ENCODE assay signal across 26 cellular contexts in the genomic region with DNA sequence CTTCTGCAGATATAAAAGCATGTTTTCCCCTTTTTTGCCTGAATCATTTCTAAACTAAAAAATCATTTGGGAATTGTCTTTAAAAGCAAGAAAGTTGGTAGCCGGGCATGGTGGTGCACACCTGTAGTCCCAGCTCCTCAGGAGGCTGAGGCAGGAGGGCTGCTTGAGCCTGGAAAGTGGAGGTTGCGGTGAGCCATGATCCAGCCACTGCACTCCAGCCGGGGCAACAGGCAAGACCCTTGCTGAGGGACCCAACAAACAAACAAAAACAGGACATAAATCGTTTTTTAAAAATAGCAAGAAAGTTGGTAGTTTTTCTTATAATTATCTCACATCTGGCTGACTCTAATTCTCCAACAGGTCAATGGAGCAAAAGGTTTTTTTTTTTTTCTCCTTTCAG. TPM values are rescaled to one million over a fixed set of nuclear protein-coding genes. Genes with fewer than 3 reads are reported as not detected.
DNase-seq lines count a peak whose midpoint lies in the region; ATAC-seq and TF ChIP-seq lines count a peak whose summit lies in the region.
"Had no signal": no experiment of that assay in that cellular context is flagged by ENCODE, and none has a peak within 500 bp of the region (broad histone marks: within the 10 kb centered on the region; RNA-seq: fewer than 3 reads in every experiment).

No MANE protein-coding gene starts in this region.

- H3K36me3 Mint-ChIP-seq in GM23338 (ENCODE audit: low read depth): peaks cover 14% of the 10 kb centered on the region
- H3K36me3 Mint-ChIP-seq: stimulated activated memory B cell treated with anti-CD40 and anti-IgM and Interleukin-4, amounts not matched to agents 10 μg/mL and 1 μg/mL and 100 μg/mL, for 72 hours had no signal

- no peak for DNase-seq in GM23338 (ENCODE audit: low spot score)
- no peak for DNase-seq in OCI-LY7 (ENCODE audit: low spot score)
- no peak for DNase-seq in esophagus squamous epithelium (lab: John Stamatoyannopoulos, UW)
- DNase-seq in trophoblast cell: no peak
- no peak for DNase-seq in suprapubic skin (ENCODE audit: low spot score in 2 of 2)
- DNase-seq in activated CD4-positive, alpha-beta T cell treated with anti-CD3 and anti-CD28 coated beads, Interleukin-2, amount 50 U/mL, for 1 hour: no peak
- DNase-seq in CD1c-positive myeloid dendritic cell (ENCODE audit: extremely low spot score): no peak
- DNase-seq: activated CD4-positive, alpha-beta T cell treated with anti-CD3 and anti-CD28 coated beads for 36 hours; brain microvascular endothelial cell; dermis blood vessel endothelial cell; DMS79; H7; hypothalamus; Kasumi-1; kidney; naive thymus-derived CD8-positive, alpha-beta T cell; NCI-H1092 treated with DMSO at 0.1 percent for 48 hours; NCI-H2029 treated with DMSO at 0.1 percent for 48 hours; NCI-H510A; stimulated activated CD4-positive, alpha-beta T cell treated with anti-CD3 and anti-CD28 coated beads, Interleukin-1b, Interleukin-23, amount 100 ng/mL, for 48 hours; tibial artery had no signal

- peaks cover 13% of the 10 kb centered on the region for H3K79me1 ChIP-seq in trophoblast cell (ENCODE audit: low read length)

- POLR2A ChIA-PET in OCI-LY7 (lab: Charles Lee): no interaction called here

- H3K14ac ChIP-seq in trophoblast cell (ENCODE audit: low read length): no peak overlapping the region

- H2BK5ac ChIP-seq in trophoblast cell (ENCODE audit: low read depth, low read length, poor library complexity): no peak overlapping the region

- ATAC-seq in GM23338 (no peak), HG02938 (IDR thresholded peaks at IDR 0.05; ENCODE audit: unreplicated experiment) (no peak)
- ATAC-seq: activated CD4-positive, alpha-beta T cell treated with anti-CD3 and anti-CD28 coated beads for 36 hours; activated T-helper 17 cell treated with anti-CD3 and anti-CD28 coated beads, Interleukin-2, amount 50 U/mL, for 72 hours; naive thymus-derived CD8-positive, alpha-beta T cell; stimulated activated memory B cell treated with anti-CD40 and anti-IgM and Interleukin-4, amounts not matched to agents 10 μg/mL and 1 μg/mL and 100 μg/mL, for 72 hours had no signal

- H3K4me1 Mint-ChIP-seq in GM23338: peaks cover 31% of the 10 kb centered on the region

- no peak overlapping the region for H3K23ac ChIP-seq in trophoblast cell (ENCODE audit: low read length)

- H3K79me2 ChIP-seq in GM23338 (replicated peaks; ENCODE audit: insufficient read depth): peaks cover 46% of the 10 kb centered on the region
- H3K79me2 ChIP-seq in OCI-LY7 (ENCODE audit: insufficient read depth, low read depth, low read length): peaks cover 50% of the 10 kb centered on the region
- H3K79me2 ChIP-seq in trophoblast cell (ENCODE audit: control insufficient read depth, insufficient read depth, low read length, poor library complexity): peaks cover 18% of the 10 kb centered on the region

- 68 to 89% methylated on average over 4 of the region's 4 CpGs for WGBS in esophagus squamous epithelium, 2 donors
- WGBS in trophoblast cell (ENCODE audit: extremely low coverage, insufficient coverage, insufficient read length): no CpG with 5 or more reads among the region's 4 CpGs
- WGBS in suprapubic skin: 89% methylated on average over 4 of the region's 4 CpGs

- H3K9me2 ChIP-seq in GM23338 (ENCODE audit: insufficient read depth) (no peaks in the 10 kb centered on the region), OCI-LY7 (ENCODE audit: insufficient read depth, low read length) (no peaks in the 10 kb centered on the region)

- TF ChIP-seq EP300 in suprapubic skin (IDR thresholded peaks at IDR 0.05): no peak

- H2AFZ ChIP-seq in GM23338 (no peak overlapping the region), OCI-LY7 (ENCODE audit: low read length) (no peak overlapping the region), trophoblast cell (ENCODE audit: insufficient read depth, low read length, poor library complexity) (no peak overlapping the region)

- CTCF ChIA-PET in OCI-LY7 (lab: Charles Lee; ENCODE audit: unreplicated experiment): no interaction called here

- TF ChIP-seq POLR2A in esophagus squamous epithelium (IDR thresholded peaks at IDR 0.05) (no peak), suprapubic skin (IDR thresholded peaks at IDR 0.05) (no peak)

- no peak overlapping the region for H3K9ac ChIP-seq in trophoblast cell (ENCODE audit: low read length)

- intact Hi-C loops in OCI-LY7 (cut with micrococcal nuclease; ENCODE audit: unreplicated experiment) (no loop called here), esophagus squamous epithelium (cut with DNase I) (no loop called here)

- peak overlapping the region; percentile 61 for H3K4ac ChIP-seq in trophoblast cell (ENCODE audit: low read depth, low read length)

- no peak overlapping the region for H3K4me3 ChIP-seq in GM23338
- H3K4me3 ChIP-seq in OCI-LY7 (ENCODE audit: low read depth, low read length, poor library complexity, severe bottlenecking): no peak overlapping the region
- peak overlapping the region in 3 of 4 donors; percentile 85 to 96 (median 85) for H3K4me3 ChIP-seq in esophagus squamous epithelium
- H3K4me3 ChIP-seq in trophoblast cell (ENCODE audit: low read depth, low read length): no peak overlapping the region
- H3K4me3 ChIP-seq in suprapubic skin: no peak overlapping the region

- H3K4me1 ChIP-seq in GM23338 (ENCODE audit: insufficient read depth) (peaks cover 28% of the 10 kb centered on the region), OCI-LY7 (ENCODE audit: insufficient read depth, low read length, poor library complexity, severe bottlenecking) (peaks cover 26% of the 10 kb centered on the region), esophagus squamous epithelium (peaks cover 0 to 52% (median 31%) of the 10 kb centered on the region in 3 donors), trophoblast cell (ENCODE audit: control insufficient read depth in 1 of 2, insufficient read depth in 2 of 2, low read length in 2 of 2) (peaks cover 6 to 7% of the 10 kb centered on the region in 2 experiments), suprapubic skin (peaks cover 35% of the 10 kb centered on the region)

- BruUV-seq in OCI-LY7 (replicated peaks; lab: Mats Ljungman, UMichigan): no TSS peak

- H3K27me3 Mint-ChIP-seq in GM23338 (ENCODE audit: insufficient read depth, low read depth, poor library complexity): peaks cover 17% of the 10 kb centered on the region

- peaks cover 6% of the 10 kb centered on the region; the same call in 1 of the 2 replicates for H3F3A ChIP-seq in GM23338 (replicated peaks; ENCODE audit: low read depth)

- no peak overlapping the region for H4K12ac ChIP-seq in trophoblast cell (ENCODE audit: low read depth, low read length)

- no peak overlapping the region for H2BK12ac ChIP-seq in trophoblast cell (ENCODE audit: low read length)

- no peaks in the 10 kb centered on the region; the same call in 1 of the 2 replicates for H4K20me1 ChIP-seq in GM23338 (replicated peaks; ENCODE audit: insufficient read depth)
- H4K20me1 ChIP-seq in OCI-LY7 (ENCODE audit: insufficient read depth, low read length): peaks cover 8% of the 10 kb centered on the region; the same call in 1 of the 2 replicates

- TF ChIP-seq CTCF in GM23338 (conservative IDR thresholded peaks at IDR 0.05; ENCODE audit: low read depth in 2 of 2) (no peak), OCI-LY7 (conservative IDR thresholded peaks at IDR 0.05; ENCODE audit: low read length) (no peak), esophagus squamous epithelium (IDR thresholded peaks at IDR 0.05) (no peak), suprapubic skin (IDR thresholded peaks at IDR 0.05) (no peak)

- no peak overlapping the region for H3K18ac ChIP-seq in trophoblast cell (ENCODE audit: low read length)

- H3K27ac ChIP-seq in GM23338 (ENCODE audit: low read depth) (no peak overlapping the region), OCI-LY7 (ENCODE audit: low read depth, low read length, poor library complexity, severe bottlenecking) (no peak overlapping the region), esophagus squamous epithelium (peak overlapping the region in 3 of 4 donors; percentile 61 to 100 (median 100)), trophoblast cell (ENCODE audit: low read depth, low read length) (no peak overlapping the region), suprapubic skin (no peak overlapping the region)
- H3K27ac ChIP-seq: brain microvascular endothelial cell, RWPE1 had no signal

- H3K4me2 ChIP-seq in GM23338 (no peak overlapping the region), OCI-LY7 (ENCODE audit: low read length) (peak overlapping the region; percentile 96), trophoblast cell (ENCODE audit: low read length) (peak overlapping the region; percentile 34)

- H4K91ac ChIP-seq in trophoblast cell (ENCODE audit: low read depth, low read length): no peak overlapping the region

- H2AK5ac ChIP-seq in trophoblast cell (ENCODE audit: low read length): no peak overlapping the region

- peak overlapping the region; percentile 27; the same call in 1 of the 3 replicates for H3K4me3 Mint-ChIP-seq in GM23338
- H3K4me3 Mint-ChIP-seq: memory B cell; stimulated activated memory B cell treated with anti-CD40 and anti-IgM and Interleukin-4, amounts not matched to agents 10 μg/mL and 1 μg/mL and 100 μg/mL, for 72 hours had no signal

- H2BK120ac ChIP-seq in trophoblast cell (ENCODE audit: insufficient read depth, low read length, poor library complexity): no peak overlapping the region

- H3K9me3 ChIP-seq in OCI-LY7 (ENCODE audit: low read length) (no peaks in the 10 kb centered on the region), esophagus squamous epithelium (no peaks in the 10 kb centered on the region), trophoblast cell (ENCODE audit: insufficient read depth, low read depth, low read length) (no peaks in the 10 kb centered on the region), suprapubic skin (no peaks in the 10 kb centered on the region)
- H3K9me3 ChIP-seq: tibial artery had no signal

- H3K27me3 ChIP-seq in GM23338 (ENCODE audit: insufficient read depth): peaks cover 19% of the 10 kb centered on the region
- no peaks in the 10 kb centered on the region for H3K27me3 ChIP-seq in esophagus squamous epithelium
- no peaks in the 10 kb centered on the region for H3K27me3 ChIP-seq in trophoblast cell (ENCODE audit: insufficient read depth, low read length)
- no peaks in the 10 kb centered on the region for H3K27me3 ChIP-seq in suprapubic skin
- H3K27me3 ChIP-seq: brain microvascular endothelial cell, tibial artery had no signal

- H3K9me3 Mint-ChIP-seq in GM23338: no peaks in the 10 kb centered on the region
- H3K9me3 Mint-ChIP-seq: activated T-helper 17 cell treated with anti-CD3 and anti-CD28 coated beads, Interleukin-2, amount 50 U/mL, for 72 hours; memory B cell; naive thymus-derived CD8-positive, alpha-beta T cell; stimulated activated memory B cell treated with anti-CD40 and anti-IgM and Interleukin-4, amounts not matched to agents 10 μg/mL and 1 μg/mL and 100 μg/mL, for 72 hours had no signal

- no peak overlapping the region for H4K8ac ChIP-seq in trophoblast cell (ENCODE audit: low read depth, low read length)

- no peaks in the 10 kb centered on the region for H3K36me3 ChIP-seq in GM23338 (ENCODE audit: insufficient read depth)
- peaks cover 34% of the 10 kb centered on the region for H3K36me3 ChIP-seq in OCI-LY7 (ENCODE audit: insufficient read depth, low read length)
- no peaks in the 10 kb centered on the region for H3K36me3 ChIP-seq in esophagus squamous epithelium
- H3K36me3 ChIP-seq in trophoblast cell (ENCODE audit: control insufficient read depth in 1 of 2, insufficient read depth in 2 of 2, low read length in 2 of 2): peaks cover 3% of the 10 kb centered on the region in 2 experiments
- no peaks in the 10 kb centered on the region for H3K36me3 ChIP-seq in suprapubic skin
- H3K36me3 ChIP-seq: tibial artery had no signal

- H3K27ac Mint-ChIP-seq in GM23338: no peak overlapping the region
- H3K27ac Mint-ChIP-seq: activated CD4-positive, alpha-beta T cell treated with anti-CD3 and anti-CD28 coated beads for 36 hours; activated T-helper 17 cell treated with anti-CD3 and anti-CD28 coated beads, Interleukin-2, amount 50 U/mL, for 72 hours; memory B cell; naive thymus-derived CD8-positive, alpha-beta T cell; stimulated activated memory B cell treated with anti-CD40 and anti-IgM and Interleukin-4, amounts not matched to agents 10 μg/mL and 1 μg/mL and 100 μg/mL, for 72 hours had no signal

RNA-seq across cellular contexts. Expression of a gene that starts 2.5 kb away (rescaled TPM):
- 102 and 118 TPM in 2 replicates for total RNA-seq in GM23338 (2014; rRNA removed; shearing (Covaris generic))
- polyA plus RNA-seq in GM23338 (2016; fragmentation: Nextera tagmentation; extraction: Ambion mirVana): 127 and 144 TPM in 2 replicates
- 57.9 and 60.4 TPM in 2 replicates for total RNA-seq in OCI-LY7 (2014; rRNA removed; shearing (Covaris generic))
- total RNA-seq in OCI-LY7 (2022) (75.8 and 76.1 TPM in 2 replicates), esophagus squamous epithelium (100 to 1,000 TPM in 3 of 4 donors, 10 to 100 TPM in 1; 52.3 to 239 (median 212) TPM), suprapubic skin (10 to 100 TPM; 46.8 to 91.9 (median 81.4) TPM)
- polyA plus RNA-seq in trophoblast cell (2013): 291 and 298 TPM in 2 replicates

RNA-seq across cellular contexts. Expression of a gene that starts 7.5 kb away (rescaled TPM):
- 0.35 and 0.58 TPM in 2 replicates for total RNA-seq in GM23338 (2014; rRNA removed; shearing (Covaris generic))
- not detected in 2 replicates for polyA plus RNA-seq in GM23338 (2016; fragmentation: Nextera tagmentation; extraction: Ambion mirVana)
- total RNA-seq in OCI-LY7 (2014; rRNA removed; shearing (Covaris generic)): not detected in 2 replicates
- 2.0 and 2.9 TPM in 2 replicates for total RNA-seq in OCI-LY7 (2022)
- 1 to 10 TPM; 2.7 to 6.5 (median 3.1) TPM for total RNA-seq in esophagus squamous epithelium
- polyA plus RNA-seq in trophoblast cell (2013): 44.4 and 51.3 TPM in 2 replicates
- total RNA-seq in suprapubic skin: 1 to 10 TPM; 1.2 to 6.6 (median 3.4) TPM
- total RNA-seq: H7 had no signal

RNA-seq across cellular contexts. Expression of a gene that starts 28.7 kb away (rescaled TPM):
- total RNA-seq in GM23338 (2014; rRNA removed; shearing (Covaris generic)): 0.45 TPM in 1 of 2 replicates, not detected in the other
- polyA plus RNA-seq in GM23338 (2016; fragmentation: Nextera tagmentation; extraction: Ambion mirVana): 0.27 and 0.42 TPM in 2 replicates
- 0.21 and 1.4 TPM in 2 replicates for total RNA-seq in OCI-LY7 (2014; rRNA removed; shearing (Covaris generic))
- not detected in 2 replicates for total RNA-seq in OCI-LY7 (2022)
- total RNA-seq in esophagus squamous epithelium: 1 to 10 TPM in 1 of 4 donors, under 1 TPM in 1, not detected in 2; 0.62 to 1.3 TPM
- 0.81 and 1.0 TPM in 2 replicates for polyA plus RNA-seq in trophoblast cell (2013)
- total RNA-seq in suprapubic skin: under 1 TPM in 1 of 4 donors, not detected in 3; 0.89 TPM
- polyA plus RNA-seq: naive thymus-derived CD8-positive, alpha-beta T cell had no signal

Comparison
In these comparisons a context has a peak if more than half of its experiments do, and no peak if none do; other contexts are left out.
1. H3K27ac ChIP-seq: peak in esophagus squamous epithelium (3 of 4); none in GM23338 (single experiment), OCI-LY7 (single experiment), trophoblast cell (single experiment) and suprapubic skin (single experiment).
2. H3K4me3 ChIP-seq: peak in esophagus squamous epithelium (3 of 4); none in GM23338 (single experiment), OCI-LY7 (single experiment), trophoblast cell (single experiment) and suprapubic skin (single experiment).